Comparison of ENCODE assay signal across 33 cellular contexts in genomic region chr10:92814790-92815189, GRCh38.
"Had no signal": no experiment of that assay in that cellular context is flagged by ENCODE, and none has a peak within 500 bp of the region (broad histone marks: within the 10 kb centered on the region; RNA-seq: fewer than 3 reads in every experiment).

No MANE protein-coding gene starts in this region.

- H3K4me1 Mint-ChIP-seq: activated CD4-positive, alpha-beta T cell treated with anti-CD3 and anti-CD28 coated beads, Interleukin-2, amount 10 ng/mL, durations not matched to agents 24 days and 14 days; activated CD8-positive, alpha-beta memory T cell treated with anti-CD3 and anti-CD28 coated beads, Interleukin-2, amount 10 ng/mL, durations not matched to agents 7 days and 5 days; activated naive CD4-positive, alpha-beta T cell treated with anti-CD3 and anti-CD28 coated beads, Interleukin-2, amount 10 ng/mL, durations not matched to agents 7 days and 5 days; T-helper 17 cell had no signal

- H3K36me3 Mint-ChIP-seq: activated CD4-positive, alpha-beta memory T cell treated with anti-CD3 and anti-CD28 coated beads for 36 hours; activated CD8-positive, alpha-beta memory T cell treated with anti-CD3 and anti-CD28 coated beads, Interleukin-2, amount 10 ng/mL, durations not matched to agents 7 days and 5 days; activated naive CD4-positive, alpha-beta T cell treated with anti-CD3 and anti-CD28 coated beads, Interleukin-2, amount 10 ng/mL, durations not matched to agents 7 days and 5 days; activated naive CD4-positive, alpha-beta T cell treated with anti-CD3 and anti-CD28 coated beads, Interleukin-2, amount 50 U/mL, for 72 hours; activated naive CD8-positive, alpha-beta T cell treated with anti-CD3 and anti-CD28 coated beads, Interleukin-2, amount 10 ng/mL, durations not matched to agents 7 days and 5 days had no signal

- ATAC-seq: activated CD4-positive, alpha-beta T cell treated with anti-CD3 and anti-CD28 coated beads for 36 hours; activated CD8-positive, alpha-beta memory T cell treated with anti-CD3 and anti-CD28 coated beads, Interleukin-2, amount 10 ng/mL, durations not matched to agents 7 days and 5 days; activated CD8-positive, alpha-beta T cell treated with anti-CD3 and anti-CD28 coated beads, Interleukin-2, amount 10 ng/mL, durations not matched to agents 7 days and 5 days; activated naive CD4-positive, alpha-beta T cell treated with anti-CD3 and anti-CD28 coated beads, Interleukin-2, amount 50 U/mL, for 72 hours; activated T-cell treated with anti-CD3 and anti-CD28 coated beads, Interleukin-2, amount 50 U/mL, for 72 hours; T-helper 17 cell had no signal

- H3K27ac ChIP-seq: brain microvascular endothelial cell, epithelial cell of prostate, WERI-Rb-1 had no signal

- H3K4me3 Mint-ChIP-seq: activated CD4-positive, alpha-beta memory T cell treated with anti-CD3 and anti-CD28 coated beads for 36 hours; activated CD4-positive, alpha-beta T cell treated with anti-CD3 and anti-CD28 coated beads for 36 hours; activated CD4-positive, alpha-beta T cell treated with anti-CD3 and anti-CD28 coated beads, Interleukin-2, amount 10 ng/mL, durations not matched to agents 24 days and 14 days; activated CD8-positive, alpha-beta memory T cell treated with anti-CD3 and anti-CD28 coated beads, Interleukin-2, amount 10 ng/mL, durations not matched to agents 7 days and 5 days; activated CD8-positive, alpha-beta T cell treated with anti-CD3 and anti-CD28 coated beads, Interleukin-2, amount 10 ng/mL, durations not matched to agents 7 days and 5 days; activated naive CD4-positive, alpha-beta T cell treated with anti-CD3 and anti-CD28 coated beads, Interleukin-2, amount 10 ng/mL, durations not matched to agents 7 days and 5 days; activated naive CD8-positive, alpha-beta T cell treated with anti-CD3 and anti-CD28 coated beads, Interleukin-2, amount 10 ng/mL, durations not matched to agents 7 days and 5 days; activated T-cell treated with anti-CD3 and anti-CD28 coated beads, Interleukin-2, amount 50 U/mL, for 24 hours; activated T-cell treated with anti-CD3 and anti-CD28 coated beads, Interleukin-2, amount 50 U/mL, for 72 hours; T-helper 17 cell; T-helper 2 cell treated with Interferon-gamma antibody and Interleukin-4, amounts not matched to agents 5 μg/mL and 100 μg/mL, for 36 hours had no signal

- FAIRE-seq: astrocyte, bronchial epithelial cell, colon, endometrium, endothelial cell of umbilical vein, frontal cortex had no signal

- H3K36me3 ChIP-seq: brain microvascular endothelial cell, WERI-Rb-1 had no signal

- DNase-seq: activated CD4-positive, alpha-beta memory T cell treated with anti-CD3 and anti-CD28 coated beads for 36 hours; activated CD4-positive, alpha-beta T cell treated with anti-CD3 and anti-CD28 coated beads for 36 hours; activated CD4-positive, alpha-beta T cell treated with anti-CD3 and anti-CD28 coated beads, Interleukin-2, amount 10 ng/mL, durations not matched to agents 24 days and 14 days; activated CD4-positive, CD25-positive, alpha-beta regulatory T cell; activated CD4-positive, CD25-positive, alpha-beta regulatory T cell treated with anti-CD3 and anti-CD28 coated beads, Interleukin-2, amount 50 U/mL, for 72 hours; activated CD8-positive, alpha-beta memory T cell treated with anti-CD3 and anti-CD28 coated beads, Interleukin-2, amount 10 ng/mL, durations not matched to agents 7 days and 5 days; activated CD8-positive, alpha-beta memory T cell treated with anti-CD3 and anti-CD28 coated beads, Interleukin-2, amount 50 U/mL, for 4 hours; activated CD8-positive, alpha-beta T cell treated with anti-CD3 and anti-CD28 coated beads, Interleukin-2, amount 10 ng/mL, durations not matched to agents 7 days and 5 days; activated gamma-delta T cell; activated naive CD4-positive, alpha-beta T cell; activated naive CD4-positive, alpha-beta T cell treated with anti-CD3 and anti-CD28 coated beads, Interleukin-2, amount 10 ng/mL, durations not matched to agents 7 days and 5 days; activated naive CD8-positive, alpha-beta T cell treated with anti-CD3 and anti-CD28 coated beads, Interleukin-2, amount 10 ng/mL, durations not matched to agents 7 days and 5 days; activated T-cell treated with anti-CD3 and anti-CD28 coated beads, Interleukin-2, amount 50 U/mL, for 24 hours; activated T-cell treated with anti-CD3 and anti-CD28 coated beads, Interleukin-2, amount 50 U/mL, for 72 hours; amniotic stem cell; anterior cingulate cortex; brain microvascular endothelial cell; caudate nucleus; effector CD8-positive, alpha-beta T cell; head of caudate nucleus; hippocampal formation; T-helper 17 cell; T1000; WERI-Rb-1 had no signal

- H3K27me3 ChIP-seq: brain microvascular endothelial cell had no signal

- H3K9me3 Mint-ChIP-seq: activated CD4-positive, alpha-beta memory T cell treated with anti-CD3 and anti-CD28 coated beads for 36 hours; activated CD4-positive, alpha-beta T cell treated with anti-CD3 and anti-CD28 coated beads, Interleukin-2, amount 10 ng/mL, durations not matched to agents 24 days and 14 days; activated naive CD4-positive, alpha-beta T cell treated with anti-CD3 and anti-CD28 coated beads, Interleukin-2, amount 10 ng/mL, durations not matched to agents 7 days and 5 days; activated naive CD4-positive, alpha-beta T cell treated with anti-CD3 and anti-CD28 coated beads, Interleukin-2, amount 50 U/mL, for 72 hours; activated T-cell treated with anti-CD3 and anti-CD28 coated beads, Interleukin-2, amount 50 U/mL, for 24 hours; activated T-cell treated with anti-CD3 and anti-CD28 coated beads, Interleukin-2, amount 50 U/mL, for 72 hours; T-helper 2 cell treated with Interferon-gamma antibody and Interleukin-4, amounts not matched to agents 5 μg/mL and 100 μg/mL, for 36 hours had no signal

- H3K27ac Mint-ChIP-seq: activated CD4-positive, alpha-beta memory T cell treated with anti-CD3 and anti-CD28 coated beads for 36 hours; activated CD4-positive, alpha-beta T cell treated with anti-CD3 and anti-CD28 coated beads for 36 hours; activated CD4-positive, alpha-beta T cell treated with anti-CD3 and anti-CD28 coated beads, Interleukin-2, amount 10 ng/mL, durations not matched to agents 24 days and 14 days; activated CD8-positive, alpha-beta memory T cell treated with anti-CD3 and anti-CD28 coated beads, Interleukin-2, amount 10 ng/mL, durations not matched to agents 7 days and 5 days; activated CD8-positive, alpha-beta T cell treated with anti-CD3 and anti-CD28 coated beads, Interleukin-2, amount 10 ng/mL, durations not matched to agents 7 days and 5 days; activated naive CD4-positive, alpha-beta T cell treated with anti-CD3 and anti-CD28 coated beads, Interleukin-2, amount 10 ng/mL, durations not matched to agents 7 days and 5 days; activated naive CD4-positive, alpha-beta T cell treated with anti-CD3 and anti-CD28 coated beads, Interleukin-2, amount 50 U/mL, for 72 hours; activated naive CD8-positive, alpha-beta T cell treated with anti-CD3 and anti-CD28 coated beads, Interleukin-2, amount 10 ng/mL, durations not matched to agents 7 days and 5 days; activated T-cell treated with anti-CD3 and anti-CD28 coated beads, Interleukin-2, amount 50 U/mL, for 24 hours; activated T-cell treated with anti-CD3 and anti-CD28 coated beads, Interleukin-2, amount 50 U/mL, for 72 hours; T-helper 17 cell; T-helper 2 cell treated with Interferon-gamma antibody and Interleukin-4, amounts not matched to agents 5 μg/mL and 100 μg/mL, for 36 hours had no signal
